1 cellular context compared by ENCODE assay signal in the genomic region with DNA sequence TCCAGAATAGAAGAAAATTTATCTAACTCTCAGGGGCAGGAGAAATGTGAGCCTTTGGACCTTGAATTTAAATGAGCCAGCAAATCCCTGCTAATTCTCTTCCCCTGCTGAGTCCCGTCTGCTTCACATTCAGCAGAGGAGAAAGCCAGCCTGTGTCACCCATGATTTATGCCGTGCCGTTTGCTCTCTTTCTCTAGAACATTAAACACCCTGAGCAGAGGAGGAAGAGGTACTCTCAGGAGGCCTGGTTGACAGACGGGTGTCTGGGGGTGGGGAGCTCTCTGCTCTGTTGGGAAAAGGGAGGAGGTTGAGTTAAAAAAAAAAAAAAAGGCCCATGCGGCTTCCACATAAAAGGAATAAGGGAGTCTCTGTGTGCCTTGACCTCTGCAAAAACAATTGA.
TF ChIP-seq lines count a peak whose summit lies in the region.

No MANE protein-coding gene starts in this region.

TF ChIP-seq in GM12878, 131 proteins besides CTCF, POLR2A, EP300 and RAD21:
- TF ChIP-seq, protein P1, sequence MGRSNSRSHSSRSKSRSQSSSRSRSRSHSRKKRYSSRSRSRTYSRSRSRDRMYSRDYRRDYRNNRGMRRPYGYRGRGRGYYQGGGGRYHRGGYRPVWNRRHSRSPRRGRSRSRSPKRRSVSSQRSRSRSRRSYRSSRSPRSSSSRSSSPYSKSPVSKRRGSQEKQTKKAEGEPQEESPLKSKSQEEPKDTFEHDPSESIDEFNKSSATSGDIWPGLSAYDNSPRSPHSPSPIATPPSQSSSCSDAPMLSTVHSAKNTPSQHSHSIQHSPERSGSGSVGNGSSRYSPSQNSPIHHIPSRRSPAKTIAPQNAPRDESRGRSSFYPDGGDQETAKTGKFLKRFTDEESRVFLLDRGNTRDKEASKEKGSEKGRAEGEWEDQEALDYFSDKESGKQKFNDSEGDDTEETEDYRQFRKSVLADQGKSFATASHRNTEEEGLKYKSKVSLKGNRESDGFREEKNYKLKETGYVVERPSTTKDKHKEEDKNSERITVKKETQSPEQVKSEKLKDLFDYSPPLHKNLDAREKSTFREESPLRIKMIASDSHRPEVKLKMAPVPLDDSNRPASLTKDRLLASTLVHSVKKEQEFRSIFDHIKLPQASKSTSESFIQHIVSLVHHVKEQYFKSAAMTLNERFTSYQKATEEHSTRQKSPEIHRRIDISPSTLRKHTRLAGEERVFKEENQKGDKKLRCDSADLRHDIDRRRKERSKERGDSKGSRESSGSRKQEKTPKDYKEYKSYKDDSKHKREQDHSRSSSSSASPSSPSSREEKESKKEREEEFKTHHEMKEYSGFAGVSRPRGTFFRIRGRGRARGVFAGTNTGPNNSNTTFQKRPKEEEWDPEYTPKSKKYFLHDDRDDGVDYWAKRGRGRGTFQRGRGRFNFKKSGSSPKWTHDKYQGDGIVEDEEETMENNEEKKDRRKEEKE (IDR thresholded peaks at IDR 0.05) = no peak
